17 cellular contexts compared by ENCODE assay signal in genomic region chr20:60071965-60072364, GRCh38.
DNase-seq lines count a peak whose midpoint lies in the region; TF ChIP-seq lines count a peak whose summit lies in the region.
"Had no signal": no experiment of that assay in that cellular context is flagged by ENCODE, and none has a peak within 500 bp of the region (broad histone marks: within the 10 kb centered on the region; RNA-seq: fewer than 3 reads in every experiment).

No MANE protein-coding gene starts in this region.

- no peaks in the 10 kb centered on the region for H3K9me3 ChIP-seq in BE2C
- H3K9me3 ChIP-seq: A549 had no signal

- H3K9me3 Mint-ChIP-seq in immature natural killer cell: no peaks in the 10 kb centered on the region
- no peaks in the 10 kb centered on the region for H3K9me3 Mint-ChIP-seq in activated T-cell treated with anti-CD3 and anti-CD28 coated beads, Interleukin-2, amount 50 U/mL, for 24 hours

- TF ChIP-seq CTCF in RWPE1 (conservative IDR thresholded peaks at IDR 0.05; ENCODE audit: low read depth): no peak
- TF ChIP-seq CTCF in BE2C (IDR thresholded peaks at IDR 0.05; ENCODE audit: low read depth, low read length): no peak

- no peak overlapping the region for H3K27ac ChIP-seq in RWPE1
- H3K27ac ChIP-seq: A549, KMS-11, Peyer's patch had no signal

- H3K4me3 Mint-ChIP-seq in immature natural killer cell: no peak overlapping the region
- no peak overlapping the region for H3K4me3 Mint-ChIP-seq in activated T-cell treated with anti-CD3 and anti-CD28 coated beads, Interleukin-2, amount 50 U/mL, for 24 hours
- H3K4me3 Mint-ChIP-seq: CD4-positive, CD25-positive, alpha-beta regulatory T cell had no signal

- H3K36me3 Mint-ChIP-seq in immature natural killer cell: peaks cover 8 to 23% (median 17%) of the 10 kb centered on the region in 3 donors
- H3K36me3 Mint-ChIP-seq in activated T-cell treated with anti-CD3 and anti-CD28 coated beads, Interleukin-2, amount 50 U/mL, for 24 hours (ENCODE audit: low read depth): no peaks in the 10 kb centered on the region

- H3K4me3 ChIP-seq in BE2C (ENCODE audit: low read depth, low read length): no peak overlapping the region
- H3K4me3 ChIP-seq: A549, Peyer's patch had no signal

- DNase-seq in HT1080 (ENCODE audit: low read depth): peak; percentile 13
- peak; percentile 80 for DNase-seq in RWPE1 (ENCODE audit: low spot score)
- peak; percentile 45 for DNase-seq in brain pericyte (ENCODE audit: low read depth, low spot score)
- peak; percentile 53 for DNase-seq in iris pigment epithelial cell (ENCODE audit: low read depth)
- no peak for DNase-seq in immature natural killer cell
- no peak for DNase-seq in activated T-cell treated with anti-CD3 and anti-CD28 coated beads, Interleukin-2, amount 50 U/mL, for 24 hours
- DNase-seq in BE2C: no peak
- DNase-seq in SIG-M5 (lab: John Stamatoyannopoulos, UW): no peak
- DNase-seq: CD4-positive, CD25-positive, alpha-beta regulatory T cell; DMS53; MV-4-11; NCI-H1417 treated with DMSO at 0.1 percent for 48 hours; NCI-H2029; NCI-H510A treated with DMSO at 0.1 percent for 48 hours; Peyer's patch had no signal

- POLR2A ChIA-PET in RWPE1 (lab: Yijun Ruan, JAX; ENCODE audit: low non-redundant PET): no interaction called here

- no peak overlapping the region for H3K27ac Mint-ChIP-seq in immature natural killer cell
- no peak overlapping the region for H3K27ac Mint-ChIP-seq in activated T-cell treated with anti-CD3 and anti-CD28 coated beads, Interleukin-2, amount 50 U/mL, for 24 hours
- H3K27ac Mint-ChIP-seq: CD4-positive, CD25-positive, alpha-beta regulatory T cell had no signal

- CTCF ChIA-PET in RWPE1 (lab: Yijun Ruan, JAX): interaction anchor here (0.7 to 1.4 kb wide), 2 partner anchors 8 to 274 kb away, joined by 3 read pairs; no protein-coding TSS in a partner anchor

- no peaks in the 10 kb centered on the region for H3K4me1 ChIP-seq in BE2C
- H3K4me1 ChIP-seq: A549, Peyer's patch had no signal

- H3K36me3 ChIP-seq in BE2C: no peaks in the 10 kb centered on the region
- H3K36me3 ChIP-seq: Peyer's patch had no signal

- H3K27me3 ChIP-seq in BE2C: no peaks in the 10 kb centered on the region
- H3K27me3 ChIP-seq: Peyer's patch had no signal

- H3K27me3 Mint-ChIP-seq in immature natural killer cell (ENCODE audit: low read depth in 3 of 3): peaks cover 0 to 1% (median 0%) of the 10 kb centered on the region in 3 donors
- no peaks in the 10 kb centered on the region for H3K27me3 Mint-ChIP-seq in activated T-cell treated with anti-CD3 and anti-CD28 coated beads, Interleukin-2, amount 50 U/mL, for 24 hours
- H3K27me3 Mint-ChIP-seq: CD4-positive, CD25-positive, alpha-beta regulatory T cell had no signal

- peaks cover 23 to 25% of the 10 kb centered on the region in 2 donors for H3K4me1 Mint-ChIP-seq in immature natural killer cell
- peaks cover 3% of the 10 kb centered on the region for H3K4me1 Mint-ChIP-seq in activated T-cell treated with anti-CD3 and anti-CD28 coated beads, Interleukin-2, amount 50 U/mL, for 24 hours (ENCODE audit: low read depth)

Comparison
In these comparisons a context has a peak if more than half of its experiments do, and no peak if none do; other contexts are left out.
1. DNase-seq: peak in HT1080 (single experiment), RWPE1 (single experiment), brain pericyte (single experiment) and iris pigment epithelial cell (single experiment); none in immature natural killer cell (0 of 3), activated T-cell treated with anti-CD3 and anti-CD28 coated beads, Interleukin-2, amount 50 U/mL, for 24 hours (single experiment), BE2C (single experiment) and SIG-M5 (single experiment).